Comparison of ENCODE assay signal across 23 cellular contexts in genomic region chr13:74104661-74105275, GRCh38. TPM values are rescaled to one million over a fixed set of nuclear protein-coding genes. Genes with fewer than 3 reads are reported as not detected.
DNase-seq lines count a peak whose midpoint lies in the region; ATAC-seq, FAIRE-seq and TF ChIP-seq lines count a peak whose summit lies in the region.
"Had no signal": no experiment of that assay in that cellular context is flagged by ENCODE, and none has a peak within 500 bp of the region (broad histone marks: within the 10 kb centered on the region; RNA-seq: fewer than 3 reads in every experiment).

No MANE protein-coding gene starts in this region.

- no peak for ATAC-seq in activated CD8-positive, alpha-beta memory T cell treated with anti-CD3 and anti-CD28 coated beads, Interleukin-2, amount 10 ng/mL, durations not matched to agents 7 days and 5 days
- ATAC-seq in GM18873 (IDR thresholded peaks at IDR 0.05; ENCODE audit: low FRiP score, unreplicated experiment) = no peak
- ATAC-seq: gastrocnemius medialis had no signal

- no peaks in the 10 kb centered on the region for H3K27me3 Mint-ChIP-seq in activated T-cell treated with anti-CD3 and anti-CD28 coated beads, Interleukin-2, amount 50 U/mL, for 24 hours
- no peaks in the 10 kb centered on the region for H3K27me3 Mint-ChIP-seq in activated CD8-positive, alpha-beta memory T cell treated with anti-CD3 and anti-CD28 coated beads, Interleukin-2, amount 10 ng/mL, durations not matched to agents 7 days and 5 days
- H3K27me3 Mint-ChIP-seq: type B pancreatic cell had no signal

- peak; percentile 16 for FAIRE-seq in D721Med (lab: Jason Lieb, UNC)

- peaks cover 6% of the 10 kb centered on the region for H3K9me3 Mint-ChIP-seq in activated T-cell treated with anti-CD3 and anti-CD28 coated beads, Interleukin-2, amount 50 U/mL, for 24 hours
- peaks cover 2% of the 10 kb centered on the region for H3K9me3 Mint-ChIP-seq in activated CD8-positive, alpha-beta memory T cell treated with anti-CD3 and anti-CD28 coated beads, Interleukin-2, amount 10 ng/mL, durations not matched to agents 7 days and 5 days (ENCODE audit: low read depth)
- H3K9me3 Mint-ChIP-seq: immature natural killer cell had no signal

- H3K4me1 Mint-ChIP-seq in activated T-cell treated with anti-CD3 and anti-CD28 coated beads, Interleukin-2, amount 50 U/mL, for 24 hours (ENCODE audit: low read depth) = peaks cover 73% of the 10 kb centered on the region
- peaks cover 8% of the 10 kb centered on the region for H3K4me1 Mint-ChIP-seq in activated CD8-positive, alpha-beta memory T cell treated with anti-CD3 and anti-CD28 coated beads, Interleukin-2, amount 10 ng/mL, durations not matched to agents 7 days and 5 days

- H3K36me3 Mint-ChIP-seq in activated T-cell treated with anti-CD3 and anti-CD28 coated beads, Interleukin-2, amount 50 U/mL, for 24 hours (ENCODE audit: low read depth) = peaks cover 18% of the 10 kb centered on the region
- H3K36me3 Mint-ChIP-seq in activated CD8-positive, alpha-beta memory T cell treated with anti-CD3 and anti-CD28 coated beads, Interleukin-2, amount 10 ng/mL, durations not matched to agents 7 days and 5 days = peaks cover 24% of the 10 kb centered on the region

- peak overlapping the region; percentile 55 for H3K27ac Mint-ChIP-seq in activated T-cell treated with anti-CD3 and anti-CD28 coated beads, Interleukin-2, amount 50 U/mL, for 24 hours
- H3K27ac Mint-ChIP-seq in activated CD8-positive, alpha-beta memory T cell treated with anti-CD3 and anti-CD28 coated beads, Interleukin-2, amount 10 ng/mL, durations not matched to agents 7 days and 5 days = no peak overlapping the region
- H3K27ac Mint-ChIP-seq: type B pancreatic cell had no signal

- CTCF ChIA-PET in activated CD8-positive, alpha-beta memory T cell treated with anti-CD3 and anti-CD28 coated beads, Interleukin-2, amount 10 ng/mL, durations not matched to agents 7 days and 5 days (lab: Charles Lee) = no interaction called here

- no peak for DNase-seq in activated T-cell treated with anti-CD3 and anti-CD28 coated beads, Interleukin-2, amount 50 U/mL, for 24 hours
- DNase-seq in activated T-cell treated with anti-CD3 and anti-CD28 coated beads for 4 hours = no peak
- no peak for DNase-seq in D721Med (ENCODE audit: insufficient read length, low spot score)
- DNase-seq in NCI-H774 (lab: John Stamatoyannopoulos, UW) = peak; percentile 0
- DNase-seq in renal cortical epithelial cell (ENCODE audit: low read depth) = peak; percentile 6
- no peak for DNase-seq in activated CD8-positive, alpha-beta memory T cell treated with anti-CD3 and anti-CD28 coated beads, Interleukin-2, amount 10 ng/mL, durations not matched to agents 7 days and 5 days
- DNase-seq in NCI-H226 = no peak
- DNase-seq: Caco-2; caudate nucleus; DMS79; gastrocnemius medialis; GF-D8; H7; hippocampal formation; immature natural killer cell; NCI-H1048; NCI-H2081; NCI-H82; psoas muscle; stimulated activated CD8-positive, alpha-beta memory T cell treated with anti-CD3 and anti-CD28 coated beads, Interleukin-4, amount 100 ng/mL, for 48 hours; substantia nigra had no signal

- H3K4me3 Mint-ChIP-seq in activated T-cell treated with anti-CD3 and anti-CD28 coated beads, Interleukin-2, amount 50 U/mL, for 24 hours = no peak overlapping the region
- H3K4me3 Mint-ChIP-seq in activated CD8-positive, alpha-beta memory T cell treated with anti-CD3 and anti-CD28 coated beads, Interleukin-2, amount 10 ng/mL, durations not matched to agents 7 days and 5 days = no peak overlapping the region
- H3K4me3 Mint-ChIP-seq: immature natural killer cell, type B pancreatic cell had no signal

- no peak for TF ChIP-seq CTCF in D721Med (IDR thresholded peaks at IDR 0.05; ENCODE audit: insufficient read depth, missing control alignments)

RNA-seq across cellular contexts. Expression of gene KLF12, which starts 29.4 kb away (rescaled TPM):
- 8.2 and 14.0 TPM in 2 replicates for total RNA-seq in renal cortical epithelial cell
- 10 to 100 TPM; 15.6 to 28.1 TPM for total RNA-seq in activated CD8-positive, alpha-beta memory T cell treated with anti-CD3 and anti-CD28 coated beads, Interleukin-2, amount 10 ng/mL, durations not matched to agents 7 days and 5 days

Comparison
In these comparisons a context has a peak if more than half of its experiments do, and no peak if none do; other contexts are left out.
1. DNase-seq: peak in NCI-H774 (single experiment) and renal cortical epithelial cell (single experiment); none in activated T-cell treated with anti-CD3 and anti-CD28 coated beads, Interleukin-2, amount 50 U/mL, for 24 hours (single experiment), activated T-cell treated with anti-CD3 and anti-CD28 coated beads for 4 hours (single experiment), D721Med (single experiment), activated CD8-positive, alpha-beta memory T cell treated with anti-CD3 and anti-CD28 coated beads, Interleukin-2, amount 10 ng/mL, durations not matched to agents 7 days and 5 days (single experiment) and NCI-H226 (single experiment).